21 cellular contexts compared by ENCODE assay signal in the genomic region with DNA sequence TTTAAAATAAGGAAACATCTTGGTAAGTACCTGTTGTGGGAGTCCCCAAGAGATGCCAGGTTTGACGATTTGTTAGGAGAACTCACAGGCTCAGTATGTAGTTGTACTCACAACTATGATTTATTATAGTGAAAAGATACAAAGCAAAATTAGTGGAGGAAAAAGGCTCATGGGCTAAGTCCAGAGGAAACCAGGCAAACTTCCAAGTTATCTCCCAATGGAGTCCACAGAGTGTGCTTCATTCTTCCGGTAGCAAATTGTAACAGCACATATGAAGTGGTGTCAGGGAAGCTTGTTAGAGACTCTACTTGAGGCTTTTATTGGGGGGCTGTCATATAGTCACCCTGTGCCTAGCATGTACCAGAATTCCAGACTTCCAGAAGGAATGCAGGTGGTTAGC. TPM values are rescaled to one million over a fixed set of nuclear protein-coding genes. Genes with fewer than 3 reads are reported as not detected.
DNase-seq lines count a peak whose midpoint lies in the region; ATAC-seq and TF ChIP-seq lines count a peak whose summit lies in the region.
"Had no signal": no experiment of that assay in that cellular context is flagged by ENCODE, and none has a peak within 500 bp of the region (broad histone marks: within the 10 kb centered on the region; RNA-seq: fewer than 3 reads in every experiment).

No MANE protein-coding gene starts in this region.

- no peak overlapping the region for H3K4me3 ChIP-seq in CD4-positive, CD25-positive, alpha-beta regulatory T cell (ENCODE audit: low read depth, low read length)
- no peak overlapping the region for H3K4me3 ChIP-seq in ovary
- H3K4me3 ChIP-seq: esophagus muscularis mucosa, heart left ventricle, upper lobe of left lung had no signal

- H3K9me3 ChIP-seq in CD4-positive, CD25-positive, alpha-beta regulatory T cell (ENCODE audit: control insufficient read depth in 2 of 2, low read length in 2 of 2) = no peaks in the 10 kb centered on the region
- H3K9me3 ChIP-seq in ovary = no peaks in the 10 kb centered on the region
- H3K9me3 ChIP-seq: esophagus muscularis mucosa, heart left ventricle, upper lobe of left lung had no signal

- intact Hi-C loops in ovary (cut with DNase I) = loop anchor here in 2 of 4 donors (10.0 kb wide), 2 partner anchors 54 to 296 kb away; partner anchors contain the start of genes DDX19B (in 2 of the 2) and IL34 (in 1 of the 2)

- H3K4me1 Mint-ChIP-seq in CD4-positive, CD25-positive, alpha-beta regulatory T cell = peaks cover 9 to 35% (median 22%) of the 10 kb centered on the region in 4 donors
- H3K4me1 Mint-ChIP-seq in HFFc6 (ENCODE audit: low read depth) (peaks cover 38% of the 10 kb centered on the region), naive B cell (peaks cover 7 to 34% (median 12%) of the 10 kb centered on the region in 3 donors)

- peaks cover 19% of the 10 kb centered on the region for H3K4me1 ChIP-seq in CD4-positive, CD25-positive, alpha-beta regulatory T cell (ENCODE audit: control insufficient read depth, insufficient read depth, low read length, poor library complexity, severe bottlenecking)
- H3K4me1 ChIP-seq in ovary (ENCODE audit: insufficient read depth) = peaks cover 7% of the 10 kb centered on the region

- peak overlapping the region in 1 of 4 donors; percentile 18 for H3K4me3 Mint-ChIP-seq in CD4-positive, CD25-positive, alpha-beta regulatory T cell
- H3K4me3 Mint-ChIP-seq in HFFc6 = no peak overlapping the region
- H3K4me3 Mint-ChIP-seq in naive B cell = peak overlapping the region in 2 of 8 donors; percentile 44 to 53
- H3K4me3 Mint-ChIP-seq: central memory CD8-positive, alpha-beta T cell had no signal

- H3K36me3 Mint-ChIP-seq in CD4-positive, CD25-positive, alpha-beta regulatory T cell = peaks cover 9% of the 10 kb centered on the region
- peaks cover 27% of the 10 kb centered on the region for H3K36me3 Mint-ChIP-seq in HFFc6 (ENCODE audit: low read depth)
- no peaks in the 10 kb centered on the region for H3K36me3 Mint-ChIP-seq in naive B cell

- H3K27me3 Mint-ChIP-seq in CD4-positive, CD25-positive, alpha-beta regulatory T cell = no peaks in the 10 kb centered on the region
- H3K27me3 Mint-ChIP-seq in HFFc6 (ENCODE audit: insufficient read depth) (no peaks in the 10 kb centered on the region), naive B cell (no peaks in the 10 kb centered on the region)
- H3K27me3 Mint-ChIP-seq: central memory CD8-positive, alpha-beta T cell had no signal

- TF ChIP-seq POLR2A in ovary (IDR thresholded peaks at IDR 0.05) = no peak

- peak overlapping the region; percentile 97 for H3K27ac ChIP-seq in CD4-positive, CD25-positive, alpha-beta regulatory T cell (ENCODE audit: insufficient read depth, low read length, poor library complexity, severe bottlenecking)
- no peak overlapping the region for H3K27ac ChIP-seq in ovary
- H3K27ac ChIP-seq: HL-60, upper lobe of left lung had no signal

- H3K9me3 Mint-ChIP-seq in CD4-positive, CD25-positive, alpha-beta regulatory T cell = no peaks in the 10 kb centered on the region
- H3K9me3 Mint-ChIP-seq in HFFc6 (no peaks in the 10 kb centered on the region), naive B cell (no peaks in the 10 kb centered on the region)
- H3K9me3 Mint-ChIP-seq: central memory CD8-positive, alpha-beta T cell had no signal

- H3K27ac Mint-ChIP-seq in CD4-positive, CD25-positive, alpha-beta regulatory T cell = peak overlapping the region in 2 of 3 donors; percentile 46 to 58
- H3K27ac Mint-ChIP-seq in HFFc6 (peak overlapping the region; percentile 29; the same call in 1 of the 2 replicates), naive B cell (peak overlapping the region in 5 of 6 donors; percentile 33 to 97 (median 47))

- TF ChIP-seq CTCF in HFFc6 (IDR thresholded peaks at IDR 0.05) (no peak), ovary (IDR thresholded peaks at IDR 0.05) (no peak)

- in situ Hi-C loops in ACHN (cut with HindIII; ENCODE audit: low pct_ligation_motif_present, low pct_unique_long_range_greater_than_20kb, low sequenced_read_pairs) = no loop called here

- ATAC-seq in CD4-positive, CD25-positive, alpha-beta regulatory T cell (ENCODE audit: low read depth in 2 of 2) = no peak
- no peak for ATAC-seq in naive B cell (ENCODE audit: low read depth in 2 of 2)
- ATAC-seq in GM21786 (IDR thresholded peaks at IDR 0.05; ENCODE audit: unreplicated experiment) = no peak
- ATAC-seq: heart left ventricle, left lobe of liver had no signal

- no peak for DNase-seq in CD4-positive, CD25-positive, alpha-beta regulatory T cell
- no peak for DNase-seq in HFFc6
- DNase-seq in dermis blood vessel endothelial cell = peak; percentile 48
- DNase-seq in naive B cell = no peak
- DNase-seq in ACHN = no peak
- DNase-seq in ovary = no peak
- no peak for DNase-seq in NCI-H187 treated with DMSO at 0.1 percent for 48 hours (lab: John Stamatoyannopoulos, UW)
- DNase-seq: activated effector memory CD4-positive, alpha-beta T cell treated with anti-CD3 and anti-CD28 coated beads, Interleukin-2, amount 50 U/mL, for 16 hours; anterior cingulate cortex; Calu3; effector CD8-positive, alpha-beta T cell; heart left ventricle; NCI-H1436; NCI-H69; retina; upper lobe of left lung had no signal

- TF ChIP-seq EP300 in ovary (IDR thresholded peaks at IDR 0.05) = no peak

- peaks cover 25% of the 10 kb centered on the region for H3K36me3 ChIP-seq in CD4-positive, CD25-positive, alpha-beta regulatory T cell (ENCODE audit: control insufficient read depth, insufficient read depth, low read length)
- H3K36me3 ChIP-seq in ovary = no peaks in the 10 kb centered on the region

- 21 to 39% (median 27%) methylated on average over 2 of the region's 2 CpGs for WGBS in ovary, 3 donors

- no peaks in the 10 kb centered on the region for H3K27me3 ChIP-seq in CD4-positive, CD25-positive, alpha-beta regulatory T cell (ENCODE audit: control insufficient read depth, insufficient read depth, low read length)
- H3K27me3 ChIP-seq in ovary = no peaks in the 10 kb centered on the region
- H3K27me3 ChIP-seq: esophagus muscularis mucosa, heart left ventricle, upper lobe of left lung had no signal

RNA-seq across cellular contexts. Expression of gene DDX19A, which starts 2.3 kb away (rescaled TPM):
- total RNA-seq in CD4-positive, CD25-positive, alpha-beta regulatory T cell = 53.7 TPM
- polyA plus RNA-seq in CD4-positive, CD25-positive, alpha-beta regulatory T cell = 10 to 100 TPM; 26.3 to 40.5 (median 30.8) TPM
- total RNA-seq in HFFc6 (2021; fragmentation: NEBNext Ultra II Directional; extraction: Animal tissue kit (Norgen Biotek cat#: 25700)) = 10 to 100 TPM; 40.1 to 50.9 (median 43.8) TPM
- total RNA-seq in dermis blood vessel endothelial cell = 40.2 and 50.5 TPM in 2 replicates
- 10 to 100 TPM; 30.4 to 45.7 (median 38.0) TPM for polyA plus RNA-seq in naive B cell (ENCODE audit: low read depth in 6 of 6)
- total RNA-seq in ovary = 10 to 100 TPM; 22.9 to 40.9 (median 34.7) TPM
- polyA plus RNA-seq in ovary = 10 to 100 TPM; 26.3 to 37.3 TPM

RNA-seq across cellular contexts. Expression of gene DDX19B, which starts 50.0 kb away (rescaled TPM):
- total RNA-seq in CD4-positive, CD25-positive, alpha-beta regulatory T cell = 47.0 TPM
- polyA plus RNA-seq in CD4-positive, CD25-positive, alpha-beta regulatory T cell = 10 to 100 TPM; 51.6 to 62.5 (median 56.8) TPM
- 10 to 100 TPM; 20.8 to 30.9 (median 26.7) TPM for total RNA-seq in HFFc6 (2021; fragmentation: NEBNext Ultra II Directional; extraction: Animal tissue kit (Norgen Biotek cat#: 25700))
- total RNA-seq in dermis blood vessel endothelial cell = 24.0 and 32.6 TPM in 2 replicates
- 10 to 100 TPM; 33.8 to 54.6 (median 37.8) TPM for polyA plus RNA-seq in naive B cell (ENCODE audit: low read depth in 6 of 6)
- total RNA-seq in ovary = 10 to 100 TPM; 18.9 to 42.2 (median 21.6) TPM
- polyA plus RNA-seq in ovary = 10 to 100 TPM; 21.1 to 45.6 TPM

RNA-seq across cellular contexts. Expression of gene AARS1, which starts 59.7 kb away (rescaled TPM):
- 25.2 TPM for total RNA-seq in CD4-positive, CD25-positive, alpha-beta regulatory T cell
- polyA plus RNA-seq in CD4-positive, CD25-positive, alpha-beta regulatory T cell = 10 to 100 TPM; 29.5 to 34.5 (median 30.5) TPM
- 10 to 100 TPM; 82.3 to 99.1 (median 84.9) TPM for total RNA-seq in HFFc6 (2021; fragmentation: NEBNext Ultra II Directional; extraction: Animal tissue kit (Norgen Biotek cat#: 25700))
- 111 and 152 TPM in 2 replicates for total RNA-seq in dermis blood vessel endothelial cell
- 10 to 100 TPM; 24.6 to 42.7 (median 28.8) TPM for polyA plus RNA-seq in naive B cell (ENCODE audit: low read depth in 6 of 6)
- 100 to 1,000 TPM in 1 of 7 donors, 10 to 100 TPM in 6; 26.7 to 280 (median 60.3) TPM for total RNA-seq in ovary
- 10 to 100 TPM; 38.8 to 83.2 TPM for polyA plus RNA-seq in ovary
